ENCODE assay signal across 1 cellular context in genomic region chr18:74597662-74598349, GRCh38.
TF ChIP-seq lines count a peak whose summit lies in the region.

A gene with protein sequence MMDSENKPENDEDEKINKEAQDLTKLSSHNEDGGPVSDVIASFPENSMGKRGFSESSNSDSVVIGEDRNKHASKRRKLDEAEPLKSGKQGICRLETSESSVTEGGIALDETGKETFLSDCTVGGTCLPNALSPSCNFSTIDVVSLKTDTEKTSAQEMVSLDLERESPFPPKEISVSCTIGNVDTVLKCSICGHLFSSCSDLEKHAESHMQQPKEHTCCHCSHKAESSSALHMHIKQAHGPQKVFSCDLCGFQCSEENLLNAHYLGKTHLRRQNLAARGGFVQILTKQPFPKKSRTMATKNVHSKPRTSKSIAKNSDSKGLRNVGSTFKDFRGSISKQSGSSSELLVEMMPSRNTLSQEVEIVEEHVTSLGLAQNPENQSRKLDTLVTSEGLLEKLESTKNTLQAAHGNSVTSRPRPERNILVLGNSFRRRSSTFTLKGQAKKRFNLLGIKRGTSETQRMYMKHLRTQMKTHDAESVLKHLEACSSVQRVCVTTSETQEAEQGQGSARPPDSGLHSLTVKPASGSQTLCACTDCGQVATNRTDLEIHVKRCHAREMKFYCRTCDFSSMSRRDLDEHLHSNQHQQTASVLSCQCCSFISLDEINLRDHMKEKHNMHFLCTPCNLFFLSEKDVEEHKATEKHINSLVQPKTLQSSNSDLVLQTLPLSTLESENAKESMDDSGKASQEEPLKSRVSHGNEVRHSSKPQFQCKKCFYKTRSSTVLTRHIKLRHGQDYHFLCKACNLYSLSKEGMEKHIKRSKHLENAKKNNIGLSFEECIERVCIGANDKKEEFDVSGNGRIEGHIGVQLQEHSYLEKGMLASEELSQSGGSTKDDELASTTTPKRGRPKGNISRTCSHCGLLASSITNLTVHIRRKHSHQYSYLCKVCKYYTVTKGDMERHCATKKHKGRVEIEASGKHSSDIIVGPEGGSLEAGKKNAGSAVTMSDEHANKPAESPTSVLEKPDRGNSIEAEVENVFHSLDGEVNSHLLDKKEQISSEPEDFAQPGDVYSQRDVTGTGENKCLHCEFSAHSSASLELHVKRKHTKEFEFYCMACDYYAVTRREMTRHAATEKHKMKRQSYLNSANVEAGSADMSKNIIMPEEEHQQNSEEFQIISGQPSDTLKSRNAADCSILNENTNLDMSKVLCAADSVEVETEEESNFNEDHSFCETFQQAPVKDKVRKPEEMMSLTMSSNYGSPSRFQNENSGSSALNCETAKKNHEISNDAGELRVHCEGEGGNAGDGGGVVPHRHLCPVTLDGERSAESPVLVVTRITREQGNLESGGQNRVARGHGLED (N-terminal part only) (plus strand): TSS chr18:74597870. CDS start chr18:74631020, 33,150 bp downstream.

TF ChIP-seq in HepG2, 621 proteins besides CTCF, POLR2A, EP300 and RAD21 (continued from another document and continues in another):
- no peak for TF ChIP-seq ZSCAN29 (CRISPR knock-in tag; conservative IDR thresholded peaks at IDR 0.05)
- TF ChIP-seq ZHX1 (CRISPR knock-in tag; IDR thresholded peaks at IDR 0.05; ENCODE audit: low read depth): 0 out of 2 replicates have a peak, but pooled peaks have one; percentile 67
- peak; percentile 80 for TF ChIP-seq GABPA (IDR thresholded peaks at IDR 0.05; ENCODE audit: low read depth, low read length)
- TF ChIP-seq GABPA (CRISPR knock-in tag; IDR thresholded peaks at IDR 0.05; ENCODE audit: low read depth): peak; percentile 93
- no peak for TF ChIP-seq MTA3 (CRISPR knock-in tag; IDR thresholded peaks at IDR 0.05)
- peak; percentile 86 for TF ChIP-seq THAP11 (CRISPR knock-in tag; IDR thresholded peaks at IDR 0.05)
- peak; percentile 57; the same call in 1 of the 2 replicates for TF ChIP-seq ZNF574 (CRISPR knock-in tag; IDR thresholded peaks at IDR 0.05)
- TF ChIP-seq NFE2L1 (CRISPR knock-in tag; IDR thresholded peaks at IDR 0.05; ENCODE audit: borderline replicate concordance): no peak
- TF ChIP-seq NR2F1 (CRISPR knock-in tag; IDR thresholded peaks at IDR 0.05): no peak
- TF ChIP-seq AKNA (CRISPR knock-in tag; IDR thresholded peaks at IDR 0.05; ENCODE audit: borderline replicate concordance): no peak
- TF ChIP-seq MTF2 (CRISPR knock-in tag; IDR thresholded peaks at IDR 0.05; ENCODE audit: borderline replicate concordance): no peak
- no peak for TF ChIP-seq SMAD3 (CRISPR knock-in tag; IDR thresholded peaks at IDR 0.05)
- TF ChIP-seq ZSCAN22 (CRISPR knock-in tag; IDR thresholded peaks at IDR 0.05): no peak
- TF ChIP-seq SALL2 (CRISPR knock-in tag; IDR thresholded peaks at IDR 0.05): no peak; the same call in 1 of the 2 replicates
- no peak for TF ChIP-seq NFRKB (IDR thresholded peaks at IDR 0.05)
- no peak for TF ChIP-seq HNF4G (IDR thresholded peaks at IDR 0.05; ENCODE audit: borderline replicate concordance, low read depth, low read length)
- peak; percentile 12; the same call in 1 of the 2 replicates for TF ChIP-seq HNF4G (CRISPR knock-in tag; IDR thresholded peaks at IDR 0.05; ENCODE audit: borderline replicate concordance, low read depth)
- TF ChIP-seq ZBTB8A (CRISPR knock-in tag; IDR thresholded peaks at IDR 0.05; ENCODE audit: borderline replicate concordance, low read depth): no peak
- TF ChIP-seq CENPBD1 (CRISPR knock-in tag; IDR thresholded peaks at IDR 0.05; ENCODE audit: borderline replicate concordance, low read depth): no peak
- TF ChIP-seq SMAD1 (CRISPR knock-in tag; IDR thresholded peaks at IDR 0.05; ENCODE audit: borderline replicate concordance, low read depth): 0 out of 2 replicates have a peak, but pooled peaks have one; percentile 19
- peak; percentile 76; the same call in 1 of the 2 replicates for TF ChIP-seq CREM (IDR thresholded peaks at IDR 0.05)
- no peak for TF ChIP-seq CREM (CRISPR knock-in tag; IDR thresholded peaks at IDR 0.05)
- TF ChIP-seq GABPB1 (CRISPR knock-in tag; IDR thresholded peaks at IDR 0.05): peak; percentile 93
- no peak for TF ChIP-seq TEF (CRISPR knock-in tag; IDR thresholded peaks at IDR 0.05)
- no peak for TF ChIP-seq ZNF577 (CRISPR knock-in tag; IDR thresholded peaks at IDR 0.05; ENCODE audit: borderline replicate concordance, low read depth)
- TF ChIP-seq GATAD2A (CRISPR knock-in tag; IDR thresholded peaks at IDR 0.05): 0 out of 2 replicates have a peak, but pooled peaks have one; percentile 0
- peak; percentile 20; the same call in 1 of the 2 replicates for TF ChIP-seq ZNF263 (CRISPR knock-in tag; IDR thresholded peaks at IDR 0.05)
- peak; percentile 92 for TF ChIP-seq SP2 (CRISPR knock-in tag; IDR thresholded peaks at IDR 0.05)
- TF ChIP-seq MAFK (conservative IDR thresholded peaks at IDR 0.05 in 1 of 2, IDR thresholded peaks at IDR 0.05 in 1 of 2; ENCODE audit: low read length in 2 of 2): no peak
- TF ChIP-seq RXRA (CRISPR knock-in tag; IDR thresholded peaks at IDR 0.05): no peak
- TF ChIP-seq ZNF782 (CRISPR knock-in tag; IDR thresholded peaks at IDR 0.05; ENCODE audit: borderline replicate concordance): no peak
- no peak for TF ChIP-seq ATF7 (IDR thresholded peaks at IDR 0.05)
- TF ChIP-seq ATF7 (CRISPR knock-in tag; IDR thresholded peaks at IDR 0.05): no peak
- TF ChIP-seq ZNF557 (CRISPR knock-in tag; IDR thresholded peaks at IDR 0.05): no peak
- TF ChIP-seq, protein P1, sequence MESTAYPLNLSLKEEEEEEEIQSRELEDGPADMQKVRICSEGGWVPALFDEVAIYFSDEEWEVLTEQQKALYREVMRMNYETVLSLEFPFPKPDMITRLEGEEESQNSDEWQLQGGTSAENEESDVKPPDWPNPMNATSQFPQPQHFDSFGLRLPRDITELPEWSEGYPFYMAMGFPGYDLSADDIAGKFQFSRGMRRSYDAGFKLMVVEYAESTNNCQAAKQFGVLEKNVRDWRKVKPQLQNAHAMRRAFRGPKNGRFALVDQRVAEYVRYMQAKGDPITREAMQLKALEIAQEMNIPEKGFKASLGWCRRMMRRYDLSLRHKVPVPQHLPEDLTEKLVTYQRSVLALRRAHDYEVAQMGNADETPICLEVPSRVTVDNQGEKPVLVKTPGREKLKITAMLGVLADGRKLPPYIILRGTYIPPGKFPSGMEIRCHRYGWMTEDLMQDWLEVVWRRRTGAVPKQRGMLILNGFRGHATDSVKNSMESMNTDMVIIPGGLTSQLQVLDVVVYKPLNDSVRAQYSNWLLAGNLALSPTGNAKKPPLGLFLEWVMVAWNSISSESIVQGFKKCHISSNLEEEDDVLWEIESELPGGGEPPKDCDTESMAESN (CRISPR knock-in tag; conservative IDR thresholded peaks at IDR 0.05): 0 out of 2 replicates have a peak, but pooled peaks have one; percentile 28
- no peak for TF ChIP-seq ZFP37 (CRISPR knock-in tag; IDR thresholded peaks at IDR 0.05; ENCODE audit: borderline replicate concordance)
- TF ChIP-seq ZNF556 (CRISPR knock-in tag; IDR thresholded peaks at IDR 0.05; ENCODE audit: borderline replicate concordance): no peak
- no peak for TF ChIP-seq MBNL3 (CRISPR knock-in tag; conservative IDR thresholded peaks at IDR 0.05)
- TF ChIP-seq MED1 (CRISPR knock-in tag; IDR thresholded peaks at IDR 0.05): peak; percentile 14; the same call in 1 of the 2 replicates
- TF ChIP-seq, protein P2, sequence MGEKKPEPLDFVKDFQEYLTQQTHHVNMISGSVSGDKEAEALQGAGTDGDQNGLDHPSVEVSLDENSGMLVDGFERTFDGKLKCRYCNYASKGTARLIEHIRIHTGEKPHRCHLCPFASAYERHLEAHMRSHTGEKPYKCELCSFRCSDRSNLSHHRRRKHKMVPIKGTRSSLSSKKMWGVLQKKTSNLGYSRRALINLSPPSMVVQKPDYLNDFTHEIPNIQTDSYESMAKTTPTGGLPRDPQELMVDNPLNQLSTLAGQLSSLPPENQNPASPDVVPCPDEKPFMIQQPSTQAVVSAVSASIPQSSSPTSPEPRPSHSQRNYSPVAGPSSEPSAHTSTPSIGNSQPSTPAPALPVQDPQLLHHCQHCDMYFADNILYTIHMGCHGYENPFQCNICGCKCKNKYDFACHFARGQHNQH (CRISPR knock-in tag; IDR thresholded peaks at IDR 0.05): peak; percentile 25; the same call in 1 of the 2 replicates
- TF ChIP-seq NR2F2 (IDR thresholded peaks at IDR 0.05; ENCODE audit: borderline replicate concordance, low read depth): no peak
- no peak for TF ChIP-seq ZNF383 (CRISPR knock-in tag; IDR thresholded peaks at IDR 0.05; ENCODE audit: borderline replicate concordance)
- no peak for TF ChIP-seq CBX5 (CRISPR knock-in tag; IDR thresholded peaks at IDR 0.05; ENCODE audit: borderline replicate concordance)
- TF ChIP-seq SNRNP70 (IDR thresholded peaks at IDR 0.05; ENCODE audit: low read depth, low read length): no peak
- TF ChIP-seq, protein P3, sequence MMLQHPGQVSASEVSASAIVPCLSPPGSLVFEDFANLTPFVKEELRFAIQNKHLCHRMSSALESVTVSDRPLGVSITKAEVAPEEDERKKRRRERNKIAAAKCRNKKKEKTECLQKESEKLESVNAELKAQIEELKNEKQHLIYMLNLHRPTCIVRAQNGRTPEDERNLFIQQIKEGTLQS (CRISPR knock-in tag; IDR thresholded peaks at IDR 0.05): no peak
- TF ChIP-seq ZFP36L2 (CRISPR knock-in tag; IDR thresholded peaks at IDR 0.05): no peak
- no peak for TF ChIP-seq MBD4 (IDR thresholded peaks at IDR 0.05; ENCODE audit: borderline replicate concordance, low read length)
